ENCODE assay signal across 8 cellular contexts in genomic region chr11:66070604-66071325, GRCh38. TPM values are rescaled to one million over a fixed set of nuclear protein-coding genes. Genes with fewer than 3 reads are reported as not detected.
DNase-seq lines count a peak whose midpoint lies in the region; ATAC-seq and TF ChIP-seq lines count a peak whose summit lies in the region.

No MANE protein-coding gene starts in this region.

- peak overlapping the region; percentile 94 for H3K27ac Mint-ChIP-seq in activated T-helper 17 cell treated with anti-CD3 and anti-CD28 coated beads, Interleukin-2, amount 50 U/mL, for 72 hours

- no peak for DNase-seq in AG04449 (ENCODE audit: low read depth, low spot score)
- peak; percentile 53 for DNase-seq in germinal center (ENCODE audit: low spot score)
- peak; percentile 24 for DNase-seq in occipital lobe (lab: John Stamatoyannopoulos, UW)
- DNase-seq in COR-L47 (lab: John Stamatoyannopoulos, UW) = no peak

- peak overlapping the region; percentile 81 for H3K4me3 ChIP-seq in AG04449 (ENCODE audit: low read depth, low read length)

- no peak for TF ChIP-seq CTCF in AG04449 (IDR thresholded peaks at IDR 0.05; ENCODE audit: insufficient read depth, low read length, missing control alignments)

- no peaks in the 10 kb centered on the region for H3K27me3 Mint-ChIP-seq in activated T-helper 17 cell treated with anti-CD3 and anti-CD28 coated beads, Interleukin-2, amount 50 U/mL, for 72 hours

- no peaks in the 10 kb centered on the region for H3K9me3 Mint-ChIP-seq in activated T-helper 17 cell treated with anti-CD3 and anti-CD28 coated beads, Interleukin-2, amount 50 U/mL, for 72 hours

- POLR2A ChIA-PET in AG04449 (lab: Yijun Ruan, JAX) = interaction anchor here (1.0 to 1.6 kb wide), 5 partner anchors 16 to 190 kb away, joined by 3 read pairs; no protein-coding TSS in a partner anchor

- CTCF ChIA-PET in AG04449 (lab: Yijun Ruan, JAX) = interaction anchor here (0.6 to 7.6 kb wide), 5 partner anchors 12 to 74 kb away, joined by 3 to 73 read pairs (median 6); no protein-coding TSS in a partner anchor

- H3K4me3 Mint-ChIP-seq in activated T-helper 17 cell treated with anti-CD3 and anti-CD28 coated beads, Interleukin-2, amount 50 U/mL, for 72 hours = peak overlapping the region; percentile 99

- ATAC-seq in GM18520 (IDR thresholded peaks at IDR 0.05; ENCODE audit: unreplicated experiment) (peak; percentile 9), HG03571 (IDR thresholded peaks at IDR 0.05; ENCODE audit: unreplicated experiment) (peak; percentile 2), GM21447 (IDR thresholded peaks at IDR 0.05; ENCODE audit: unreplicated experiment) (no peak)
- peak; percentile 7 for ATAC-seq in activated T-helper 17 cell treated with anti-CD3 and anti-CD28 coated beads, Interleukin-2, amount 50 U/mL, for 72 hours (replicated peaks)

- H3K36me3 Mint-ChIP-seq in activated T-helper 17 cell treated with anti-CD3 and anti-CD28 coated beads, Interleukin-2, amount 50 U/mL, for 72 hours (ENCODE audit: low read depth) = peaks cover 89% of the 10 kb centered on the region

- H3K4me1 Mint-ChIP-seq in activated T-helper 17 cell treated with anti-CD3 and anti-CD28 coated beads, Interleukin-2, amount 50 U/mL, for 72 hours = peaks cover 53% of the 10 kb centered on the region

RNA-seq across cellular contexts. Expression of gene PACS1, which starts 0.7 kb away (rescaled TPM):
- 100 to 1,000 TPM in 1 of 2 donors, 10 to 100 TPM in 1; 84.5 to 105 TPM for total RNA-seq in activated T-helper 17 cell treated with anti-CD3 and anti-CD28 coated beads, Interleukin-2, amount 50 U/mL, for 72 hours
- total RNA-seq in occipital lobe = 34.5 TPM

RNA-seq across cellular contexts. Expression of gene SF3B2, which starts 18.6 kb away (rescaled TPM):
- 100 to 1,000 TPM; 201 to 237 TPM for total RNA-seq in activated T-helper 17 cell treated with anti-CD3 and anti-CD28 coated beads, Interleukin-2, amount 50 U/mL, for 72 hours
- total RNA-seq in occipital lobe = 88.6 TPM

RNA-seq across cellular contexts. Expression of gene GAL3ST3, which starts 21.8 kb away (rescaled TPM):
- total RNA-seq in activated T-helper 17 cell treated with anti-CD3 and anti-CD28 coated beads, Interleukin-2, amount 50 U/mL, for 72 hours = under 1 TPM in 1 of 2 donors, not detected in 1; 0.45 TPM
- 14.0 TPM for total RNA-seq in occipital lobe

RNA-seq across cellular contexts. Expression of gene CATSPER1, which starts 44.5 kb away (rescaled TPM):
- 1 to 10 TPM in 1 of 2 donors, not detected in 1; 2.1 TPM for total RNA-seq in activated T-helper 17 cell treated with anti-CD3 and anti-CD28 coated beads, Interleukin-2, amount 50 U/mL, for 72 hours
- total RNA-seq in occipital lobe = not detected

RNA-seq across cellular contexts. Expression of gene CST6, which starts 59.0 kb away (rescaled TPM):
- total RNA-seq in activated T-helper 17 cell treated with anti-CD3 and anti-CD28 coated beads, Interleukin-2, amount 50 U/mL, for 72 hours = under 1 TPM in 1 of 2 donors, not detected in 1; 0.37 TPM
- total RNA-seq in occipital lobe = not detected

Comparison
In these comparisons a context has a peak if more than half of its experiments do, and no peak if none do; other contexts are left out.
1. DNase-seq: peak in germinal center (single experiment) and occipital lobe (single experiment); none in AG04449 (single experiment) and COR-L47 (single experiment).
2. RNA of gene GAL3ST3, which starts 21.8 kb away (total RNA-seq): 14.0 TPM in occipital lobe (single experiment); 0.45 TPM in activated T-helper 17 cell treated with anti-CD3 and anti-CD28 coated beads, Interleukin-2, amount 50 U/mL, for 72 hours; every median in the first group is over 10 times any median in the second.